Comparison of ENCODE assay signal across 8 cellular contexts in genomic region chr19:55340784-55341147, GRCh38. TPM values are rescaled to one million over a fixed set of nuclear protein-coding genes. Genes with fewer than 3 reads are reported as not detected.
DNase-seq lines count a peak whose midpoint lies in the region; ATAC-seq, FAIRE-seq and TF ChIP-seq lines count a peak whose summit lies in the region.

No MANE protein-coding gene starts in this region.

- DNase-seq in heart right ventricle (no peak), left ventricle myocardium superior (no peak), SJCRH30 (peak; percentile 63), retina (peak; percentile 55), GM12891 (ENCODE audit: insufficient read length, low spot score) (no peak), NCI-H774 (lab: John Stamatoyannopoulos, UW) (no peak)

- no peak for TF ChIP-seq CTCF in heart right ventricle (IDR thresholded peaks at IDR 0.05)

- peaks cover 0 to 26% (median 7%) of the 10 kb centered on the region in 9 donors for H3K36me3 ChIP-seq in heart right ventricle
- peaks cover 4% of the 10 kb centered on the region; the same call in 1 of the 2 replicates for H3K36me3 ChIP-seq in SJCRH30
- peaks cover 0 to 8% of the 10 kb centered on the region in 2 donors for H3K36me3 ChIP-seq in esophagus (ENCODE audit: control insufficient read depth in 2 of 2, insufficient read depth in 2 of 2, low read length in 1 of 2)

- H3K4me1 ChIP-seq in heart right ventricle (peaks cover 7 to 28% (median 21%) of the 10 kb centered on the region in 9 donors), SJCRH30 (peaks cover 27% of the 10 kb centered on the region), esophagus (ENCODE audit: control insufficient read depth in 2 of 2, insufficient read depth in 2 of 2, low read length in 1 of 2) (peaks cover 4 to 22% of the 10 kb centered on the region in 2 donors)

- intact Hi-C loops in heart right ventricle (cut with DNase I) (loop anchor here in 1 of 10 donors (2.0 kb wide), 1 partner anchor 42 kb away; no protein-coding TSS in a partner anchor), left ventricle myocardium superior (cut with micrococcal nuclease) (no loop called here)

- H3K27ac ChIP-seq in heart right ventricle (peak overlapping the region in 5 of 10 donors; percentile 90 to 93 (median 93)), SJCRH30 (peak overlapping the region; percentile 51; the same call in 1 of the 2 replicates), esophagus (ENCODE audit: low read depth in 2 of 2, low read length in 1 of 2) (no peak overlapping the region)

- WGBS in heart right ventricle, 2 donors: 2 to 6% methylated on average over 23 to 24 of the region's 24 CpGs
- 2 to 4% methylated on average over 21 to 24 of the region's 24 CpGs for WGBS in esophagus, 2 donors

- ATAC-seq in heart right ventricle (no peak), left ventricle myocardium superior (no peak), HG02973 (IDR thresholded peaks at IDR 0.05; ENCODE audit: unreplicated experiment) (no peak)

- TF ChIP-seq POLR2A in GM12891 (IDR thresholded peaks at IDR 0.05; ENCODE audit: low read depth, low read length): no peak

- H3K9me3 ChIP-seq in heart right ventricle (no peaks in the 10 kb centered on the region), SJCRH30 (replicated peaks) (no peaks in the 10 kb centered on the region), esophagus (ENCODE audit: control insufficient read depth in 2 of 2, insufficient read depth in 1 of 2, low read depth in 1 of 2, low read length in 1 of 2) (no peaks in the 10 kb centered on the region)

- H3K27me3 ChIP-seq in heart right ventricle (no peaks in the 10 kb centered on the region), SJCRH30 (no peaks in the 10 kb centered on the region), esophagus (ENCODE audit: control insufficient read depth in 1 of 2, insufficient read depth in 2 of 2, low read length in 2 of 2) (no peaks in the 10 kb centered on the region)

- no peak for FAIRE-seq in GM12891 (lab: Jason Lieb, UNC)

- H3K4me3 ChIP-seq in heart right ventricle (peak overlapping the region in 9 of 10 donors; percentile 67 to 92 (median 73)), SJCRH30 (peak overlapping the region; percentile 73), esophagus (ENCODE audit: low read depth in 1 of 2, low read length in 2 of 2) (peak overlapping the region; percentile 61 to 65)

TF ChIP-seq in GM12891, 5 proteins besides CTCF, POLR2A, EP300 and RAD21:
- TF ChIP-seq POU2F2 (IDR thresholded peaks at IDR 0.05; ENCODE audit: low read depth, low read length): no peak
- TF ChIP-seq POLR2AphosphoS5 (IDR thresholded peaks at IDR 0.05; ENCODE audit: low read depth, low read length): no peak
- TF ChIP-seq TAF1 (IDR thresholded peaks at IDR 0.05; ENCODE audit: low read depth, low read length): no peak
- TF ChIP-seq PAX5 (IDR thresholded peaks at IDR 0.05; ENCODE audit: insufficient read depth, low read length, severe bottlenecking): no peak
- TF ChIP-seq SPI1 (IDR thresholded peaks at IDR 0.05; ENCODE audit: low read depth, low read length): no peak

RNA-seq across cellular contexts. Expression of gene KMT5C, which starts 1.1 kb away (rescaled TPM):
- total RNA-seq in heart right ventricle (1 to 10 TPM; 4.0 to 9.2 (median 6.9) TPM), left ventricle myocardium superior (7.2 TPM)
- polyA plus RNA-seq in heart right ventricle (10 to 100 TPM in 1 of 2 donors, 1 to 10 TPM in 1; 4.7 to 12.4 TPM), esophagus (1 to 10 TPM; 5.0 to 9.4 TPM)
- total RNA-seq in SJCRH30 (2014; rRNA removed; shearing (Covaris generic)): 21.2 and 21.6 TPM in 2 replicates
- polyA plus RNA-seq in GM12891 (2012; ENCODE audit: low read depth, missing spikeins): 6.0 TPM

RNA-seq across cellular contexts. Expression of gene COX6B2, which starts 13.8 kb away (rescaled TPM):
- not detected for total RNA-seq in heart right ventricle
- polyA plus RNA-seq in heart right ventricle: not detected
- not detected for total RNA-seq in left ventricle myocardium superior
- total RNA-seq in SJCRH30 (2014; rRNA removed; shearing (Covaris generic)): 0.45 TPM in 1 of 2 replicates, not detected in the other
- under 1 TPM; 0.48 to 0.53 TPM for polyA plus RNA-seq in esophagus
- not detected for polyA plus RNA-seq in GM12891 (2012; ENCODE audit: low read depth, missing spikeins)

RNA-seq across cellular contexts. Expression of gene TMEM150B, which starts 15.6 kb away (rescaled TPM):
- total RNA-seq in heart right ventricle (1 to 10 TPM in 3 of 10 donors, under 1 TPM in 4, not detected in 3; 0.41 to 6.5 (median 0.75) TPM), left ventricle myocardium superior (1.2 TPM)
- polyA plus RNA-seq in heart right ventricle (under 1 TPM in 1 of 2 donors, not detected in 1; 0.38 TPM), esophagus (under 1 TPM in 1 of 2 donors, not detected in 1; 0.12 TPM)
- not detected in 2 replicates for total RNA-seq in SJCRH30 (2014; rRNA removed; shearing (Covaris generic))
- 0.42 TPM for polyA plus RNA-seq in GM12891 (2012; ENCODE audit: low read depth, missing spikeins)

RNA-seq across cellular contexts. Expression of gene GARIN5B, which starts 22.3 kb away (rescaled TPM):
- total RNA-seq in heart right ventricle (not detected), left ventricle myocardium superior (not detected)
- polyA plus RNA-seq in heart right ventricle (not detected), esophagus (not detected)
- total RNA-seq in SJCRH30 (2014; rRNA removed; shearing (Covaris generic)): not detected in 2 replicates
- not detected for polyA plus RNA-seq in GM12891 (2012; ENCODE audit: low read depth, missing spikeins)

RNA-seq across cellular contexts. Expression of gene IL11, which starts 29.5 kb away (rescaled TPM):
- total RNA-seq in heart right ventricle (not detected), left ventricle myocardium superior (not detected)
- polyA plus RNA-seq in heart right ventricle (under 1 TPM; 0.30 to 0.37 TPM), esophagus (under 1 TPM; 0.47 to 0.51 TPM)
- 16.7 and 17.8 TPM in 2 replicates for total RNA-seq in SJCRH30 (2014; rRNA removed; shearing (Covaris generic))
- 0.18 TPM for polyA plus RNA-seq in GM12891 (2012; ENCODE audit: low read depth, missing spikeins)

Comparison
In these comparisons a context has a peak if more than half of its experiments do, and no peak if none do; other contexts are left out.
1. DNase-seq: peak in SJCRH30 (2 of 2) and retina (single experiment); none in heart right ventricle (0 of 2), left ventricle myocardium superior (single experiment), GM12891 (single experiment) and NCI-H774 (single experiment).
2. Peak in every context shown above with its lines, with median percentiles within 50 percentile points of each other: H3K4me3 ChIP-seq.